ENCODE assay signal across 16 cellular contexts in the genomic region with DNA sequence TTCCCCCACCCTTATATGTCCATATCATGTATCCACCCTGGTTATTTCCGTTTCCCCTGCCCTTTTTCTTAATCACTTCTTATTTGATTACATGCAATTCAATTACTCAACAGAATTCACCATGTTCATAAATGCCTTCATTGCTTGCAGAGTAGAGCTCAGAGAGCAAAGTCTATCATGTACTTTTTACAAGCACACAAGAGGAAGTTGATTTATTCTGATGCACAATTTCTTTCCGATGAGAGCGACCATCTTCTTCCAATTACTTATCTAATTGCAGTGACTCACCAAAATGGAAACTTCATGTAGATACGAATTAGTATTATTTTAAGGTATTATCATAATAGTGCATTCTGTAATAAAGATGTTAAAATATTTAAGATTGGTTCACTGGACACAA.
DNase-seq lines count a peak whose midpoint lies in the region; FAIRE-seq and TF ChIP-seq lines count a peak whose summit lies in the region.
"Had no signal": no experiment of that assay in that cellular context is flagged by ENCODE, and none has a peak within 500 bp of the region (broad histone marks: within the 10 kb centered on the region; RNA-seq: fewer than 3 reads in every experiment).

No MANE protein-coding gene starts in this region.

- TF ChIP-seq EP300 in SK-N-SH (IDR thresholded peaks at IDR 0.05; ENCODE audit: borderline replicate concordance in 1 of 2, low read depth in 1 of 2, low read length in 1 of 2) = 0 out of 4 replicates have a peak, but pooled peaks have one; percentile 15 to 17

- no peaks in the 10 kb centered on the region for H3K79me2 ChIP-seq in SK-N-SH (ENCODE audit: insufficient read depth)

- no peaks in the 10 kb centered on the region for H3K9me2 ChIP-seq in SK-N-SH

- H3K4me2 ChIP-seq in SK-N-SH = peak overlapping the region; percentile 25
- H3K4me2 ChIP-seq: A549 had no signal

- TF ChIP-seq CTCF in SK-N-SH (IDR thresholded peaks at IDR 0.05) = no peak
- no peak for TF ChIP-seq CTCF in ascending aorta (IDR thresholded peaks at IDR 0.05)

- DNase-seq in activated naive CD8-positive, alpha-beta T cell treated with anti-CD3 and anti-CD28 coated beads for 36 hours = no peak
- DNase-seq in SK-N-SH = no peak
- DNase-seq in activated gamma-delta T cell (lab: John Stamatoyannopoulos, UW) = no peak
- DNase-seq in ascending aorta (ENCODE audit: low spot score in 2 of 2) = no peak
- DNase-seq in GM12891 (ENCODE audit: insufficient read length, low spot score) = no peak
- DNase-seq: DMS79, IMR-90, NCI-H1417, NCI-H2029, NCI-H510A, NCI-H82, SIG-M5 had no signal

- H3K9me3 ChIP-seq in SK-N-SH (no peaks in the 10 kb centered on the region), mucosa of rectum (ENCODE audit: control insufficient read depth in 2 of 2, low read length in 2 of 2) (no peaks in the 10 kb centered on the region), ascending aorta (no peaks in the 10 kb centered on the region)
- H3K9me3 ChIP-seq: A549 had no signal

- H3K27me3 ChIP-seq in SK-N-SH (ENCODE audit: insufficient read depth) (no peaks in the 10 kb centered on the region), mucosa of rectum (ENCODE audit: control insufficient read depth in 2 of 2, insufficient read depth in 2 of 2, low read length in 2 of 2) (no peaks in the 10 kb centered on the region), ascending aorta (no peaks in the 10 kb centered on the region)

- no peaks in the 10 kb centered on the region for H3K27me3 Mint-ChIP-seq in activated naive CD8-positive, alpha-beta T cell
- peaks cover 12% of the 10 kb centered on the region for H3K27me3 Mint-ChIP-seq in activated naive CD8-positive, alpha-beta T cell treated with anti-CD3 and anti-CD28 coated beads for 36 hours

- H2AFZ ChIP-seq in SK-N-SH (ENCODE audit: low read depth) = peak overlapping the region; percentile 45

- no peak overlapping the region for H3K4me3 Mint-ChIP-seq in activated naive CD8-positive, alpha-beta T cell
- no peak overlapping the region for H3K4me3 Mint-ChIP-seq in activated naive CD8-positive, alpha-beta T cell treated with anti-CD3 and anti-CD28 coated beads for 36 hours

- TF ChIP-seq RAD21 in SK-N-SH (IDR thresholded peaks at IDR 0.05; ENCODE audit: low read length) = no peak

- no peak overlapping the region for H3K9ac ChIP-seq in SK-N-SH
- no peak overlapping the region for H3K9ac ChIP-seq in mucosa of rectum (ENCODE audit: low read depth in 1 of 2, low read length in 2 of 2)

- H3F3A ChIP-seq in SK-N-SH (replicated peaks; ENCODE audit: insufficient read depth) = peaks cover 9% of the 10 kb centered on the region

- H3K4me1 ChIP-seq in SK-N-SH (ENCODE audit: control insufficient read depth in 1 of 2, insufficient read depth in 2 of 2, low read depth in 1 of 2, low read length in 1 of 2) (peaks cover 17 to 19% of the 10 kb centered on the region in 2 experiments; a peak in 3 of 4 replicates), mucosa of rectum (ENCODE audit: control insufficient read depth in 2 of 2, insufficient read depth in 2 of 2, low read length in 2 of 2) (peaks cover 19 to 35% of the 10 kb centered on the region in 2 donors), ascending aorta (peaks cover 0 to 15% of the 10 kb centered on the region in 2 donors)
- H3K4me1 ChIP-seq: A549 had no signal

- peaks cover 5% of the 10 kb centered on the region for H3K4me1 Mint-ChIP-seq in activated naive CD8-positive, alpha-beta T cell (ENCODE audit: low read depth)
- H3K4me1 Mint-ChIP-seq in activated naive CD8-positive, alpha-beta T cell treated with anti-CD3 and anti-CD28 coated beads for 36 hours = peaks cover 2% of the 10 kb centered on the region

- no peaks in the 10 kb centered on the region for H4K20me1 ChIP-seq in SK-N-SH (ENCODE audit: insufficient read depth)

- intact Hi-C loops in ascending aorta (cut with DNase I) = no loop called here

- TF ChIP-seq POLR2A in GM12891 (IDR thresholded peaks at IDR 0.05; ENCODE audit: low read depth, low read length) = no peak

- no peaks in the 10 kb centered on the region for H3K36me3 Mint-ChIP-seq in activated naive CD8-positive, alpha-beta T cell
- no peaks in the 10 kb centered on the region for H3K36me3 Mint-ChIP-seq in activated naive CD8-positive, alpha-beta T cell treated with anti-CD3 and anti-CD28 coated beads for 36 hours

- no peaks in the 10 kb centered on the region for H3K36me3 ChIP-seq in SK-N-SH (replicated peaks in 1 of 2; ENCODE audit: control insufficient read depth in 1 of 2, insufficient read depth in 2 of 2, low read length in 1 of 2)
- H3K36me3 ChIP-seq in mucosa of rectum (ENCODE audit: control insufficient read depth in 2 of 2, insufficient read depth in 2 of 2, low read length in 2 of 2) = no peaks in the 10 kb centered on the region
- H3K36me3 ChIP-seq in ascending aorta = no peaks in the 10 kb centered on the region

- POLR2A ChIA-PET in SK-N-SH (lab: Yijun Ruan, JAX) = no interaction called here

- CTCF ChIA-PET in SK-N-SH (lab: Yijun Ruan, JAX) = interaction anchor here (0.7 to 1.3 kb wide), 2 partner anchors 41 to 976 kb away, joined by 3 read pairs; no protein-coding TSS in a partner anchor

- H3K4me3 ChIP-seq in SK-N-SH (ENCODE audit: low read depth in 2 of 2, low read length in 1 of 2) = no peak overlapping the region
- H3K4me3 ChIP-seq in mucosa of rectum (ENCODE audit: low read length in 2 of 2) = no peak overlapping the region
- no peak overlapping the region for H3K4me3 ChIP-seq in ascending aorta
- H3K4me3 ChIP-seq: A549 had no signal

- peak overlapping the region; percentile 34 to 80; a peak in 3 of 4 replicates for H3K27ac ChIP-seq in SK-N-SH (ENCODE audit: low read depth in 2 of 2, low read length in 1 of 2)
- peak overlapping the region; percentile 69 to 83 for H3K27ac ChIP-seq in mucosa of rectum (ENCODE audit: low read depth in 2 of 2, low read length in 2 of 2)
- H3K27ac ChIP-seq in ascending aorta = no peak overlapping the region
- H3K27ac ChIP-seq: A549 had no signal

- no peaks in the 10 kb centered on the region for H3K9me3 Mint-ChIP-seq in activated naive CD8-positive, alpha-beta T cell (ENCODE audit: low read depth)
- no peaks in the 10 kb centered on the region for H3K9me3 Mint-ChIP-seq in activated naive CD8-positive, alpha-beta T cell treated with anti-CD3 and anti-CD28 coated beads for 36 hours

- no peak for FAIRE-seq in GM12891 (lab: Jason Lieb, UNC)
- FAIRE-seq: A549, G401.6 had no signal

- 13% methylated on average over 4 of the region's 4 CpGs for WGBS in SK-N-SH (ENCODE audit: low lambda C conversion rate)

- H3K27ac Mint-ChIP-seq in activated naive CD8-positive, alpha-beta T cell = peak overlapping the region; percentile 47
- H3K27ac Mint-ChIP-seq in activated naive CD8-positive, alpha-beta T cell treated with anti-CD3 and anti-CD28 coated beads for 36 hours = no peak overlapping the region

TF ChIP-seq in SK-N-SH, 30 proteins besides CTCF, POLR2A, EP300 and RAD21 (continues in another document):
- TF ChIP-seq, protein P1, sequence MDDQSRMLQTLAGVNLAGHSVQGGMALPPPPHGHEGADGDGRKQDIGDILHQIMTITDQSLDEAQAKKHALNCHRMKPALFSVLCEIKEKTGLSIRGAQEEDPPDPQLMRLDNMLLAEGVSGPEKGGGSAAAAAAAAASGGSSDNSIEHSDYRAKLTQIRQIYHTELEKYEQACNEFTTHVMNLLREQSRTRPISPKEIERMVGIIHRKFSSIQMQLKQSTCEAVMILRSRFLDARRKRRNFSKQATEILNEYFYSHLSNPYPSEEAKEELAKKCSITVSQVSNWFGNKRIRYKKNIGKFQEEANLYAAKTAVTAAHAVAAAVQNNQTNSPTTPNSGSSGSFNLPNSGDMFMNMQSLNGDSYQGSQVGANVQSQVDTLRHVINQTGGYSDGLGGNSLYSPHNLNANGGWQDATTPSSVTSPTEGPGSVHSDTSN (IDR thresholded peaks at IDR 0.05) = 0 out of 2 replicates have a peak, but pooled peaks have one; percentile 8
- TF ChIP-seq, protein P2, sequence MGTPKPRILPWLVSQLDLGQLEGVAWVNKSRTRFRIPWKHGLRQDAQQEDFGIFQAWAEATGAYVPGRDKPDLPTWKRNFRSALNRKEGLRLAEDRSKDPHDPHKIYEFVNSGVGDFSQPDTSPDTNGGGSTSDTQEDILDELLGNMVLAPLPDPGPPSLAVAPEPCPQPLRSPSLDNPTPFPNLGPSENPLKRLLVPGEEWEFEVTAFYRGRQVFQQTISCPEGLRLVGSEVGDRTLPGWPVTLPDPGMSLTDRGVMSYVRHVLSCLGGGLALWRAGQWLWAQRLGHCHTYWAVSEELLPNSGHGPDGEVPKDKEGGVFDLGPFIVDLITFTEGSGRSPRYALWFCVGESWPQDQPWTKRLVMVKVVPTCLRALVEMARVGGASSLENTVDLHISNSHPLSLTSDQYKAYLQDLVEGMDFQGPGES (IDR thresholded peaks at IDR 0.05; ENCODE audit: low read depth, low read length) = no peak
- TF ChIP-seq TCF12 (IDR thresholded peaks at IDR 0.05) = peak; percentile 54
- TF ChIP-seq JUND (IDR thresholded peaks at IDR 0.05) = peak; percentile 10; the same call in 1 of the 2 replicates
- TF ChIP-seq SMC3 (IDR thresholded peaks at IDR 0.05; ENCODE audit: low read depth, low read length) = peak; percentile 4; the same call in 1 of the 2 replicates

TF ChIP-seq in GM12891, 5 proteins besides CTCF, POLR2A, EP300 and RAD21:
- TF ChIP-seq SPI1 (IDR thresholded peaks at IDR 0.05; ENCODE audit: low read depth, low read length) (no peak), POU2F2 (IDR thresholded peaks at IDR 0.05; ENCODE audit: low read depth, low read length) (no peak), TAF1 (IDR thresholded peaks at IDR 0.05; ENCODE audit: low read depth, low read length) (no peak), PAX5 (IDR thresholded peaks at IDR 0.05; ENCODE audit: insufficient read depth, low read length, severe bottlenecking) (no peak), POLR2AphosphoS5 (IDR thresholded peaks at IDR 0.05; ENCODE audit: low read depth, low read length) (no peak)

Comparison
In these comparisons a context has a peak if more than half of its experiments do, and no peak if none do; other contexts are left out.
1. H3K27ac ChIP-seq: peak in SK-N-SH (2 of 2) and mucosa of rectum (2 of 2); none in ascending aorta (0 of 2).